Comparison of ENCODE assay signal across 12 cellular contexts in genomic region chr1:53366901-53367502, GRCh38. TPM values are rescaled to one million over a fixed set of nuclear protein-coding genes. Genes with fewer than 3 reads are reported as not detected.
DNase-seq lines count a peak whose midpoint lies in the region; ATAC-seq and TF ChIP-seq lines count a peak whose summit lies in the region.
"Had no signal": no experiment of that assay in that cellular context is flagged by ENCODE, and none has a peak within 500 bp of the region (broad histone marks: within the 10 kb centered on the region; RNA-seq: fewer than 3 reads in every experiment).

No MANE protein-coding gene starts in this region.

- intact Hi-C loops in tibial artery (cut with DNase I; ENCODE audit: low total_unique reads), result no loop called here
- intact Hi-C loops in esophagus squamous epithelium (cut with DNase I), result no loop called here

- peak; percentile 28 for DNase-seq in activated effector memory CD4-positive, alpha-beta T cell treated with anti-CD3 and anti-CD28 coated beads, Interleukin-2, amount 50 U/mL, for 16 hours
- DNase-seq in activated effector memory CD4-positive, alpha-beta T cell treated with Interleukin-2 at 50 U/mL for 16 hours, result no peak
- peak in 2 of 3 donors; percentile 29 to 35 for DNase-seq in Peyer's patch
- no peak for DNase-seq in effector memory CD8-positive, alpha-beta T cell
- peak; percentile 10 to 44 for DNase-seq in tibial artery
- DNase-seq in GM03348 (ENCODE audit: low spot score), result no peak
- DNase-seq in esophagus squamous epithelium (lab: John Stamatoyannopoulos, UW), result no peak
- DNase-seq in GM10266 (ENCODE audit: extremely low spot score), result no peak
- DNase-seq: NCI-H1105, occipital lobe had no signal

- H3K4me1 Mint-ChIP-seq in effector memory CD8-positive, alpha-beta T cell (ENCODE audit: low read depth in 2 of 2), result peaks cover 9 to 14% of the 10 kb centered on the region in 2 donors

- peaks cover 0 to 17% of the 10 kb centered on the region in 2 donors for H3K27me3 Mint-ChIP-seq in effector memory CD8-positive, alpha-beta T cell

- H3K36me3 ChIP-seq in Peyer's patch (no peaks in the 10 kb centered on the region), tibial artery (no peaks in the 10 kb centered on the region), esophagus squamous epithelium (no peaks in the 10 kb centered on the region)
- H3K36me3 ChIP-seq: ascending aorta had no signal

- TF ChIP-seq CTCF in Peyer's patch (IDR thresholded peaks at IDR 0.05) (no peak), tibial artery (IDR thresholded peaks at IDR 0.05) (no peak), esophagus squamous epithelium (IDR thresholded peaks at IDR 0.05) (no peak), GM10266 (IDR thresholded peaks at IDR 0.05; ENCODE audit: control insufficient read depth, insufficient read depth, low read depth, missing control alignments) (no peak)

- no peaks in the 10 kb centered on the region for H3K36me3 Mint-ChIP-seq in effector memory CD8-positive, alpha-beta T cell (ENCODE audit: insufficient read depth)

- H3K4me3 Mint-ChIP-seq in effector memory CD8-positive, alpha-beta T cell, result peak overlapping the region; percentile 82 to 85

- H3K4me1 ChIP-seq in Peyer's patch, result peaks cover 0 to 4% (median 0%) of the 10 kb centered on the region in 4 donors
- no peaks in the 10 kb centered on the region for H3K4me1 ChIP-seq in tibial artery
- H3K4me1 ChIP-seq in esophagus squamous epithelium, result peaks cover 0 to 4% (median 0%) of the 10 kb centered on the region in 3 donors
- H3K4me1 ChIP-seq: ascending aorta had no signal

- H3K27ac ChIP-seq in Peyer's patch (peak overlapping the region in 1 of 4 donors; percentile 75), tibial artery (no peak overlapping the region), esophagus squamous epithelium (no peak overlapping the region)
- H3K27ac ChIP-seq: ascending aorta had no signal

- no peaks in the 10 kb centered on the region for H3K9me3 Mint-ChIP-seq in effector memory CD8-positive, alpha-beta T cell

- no peak for ATAC-seq in effector memory CD8-positive, alpha-beta T cell (replicated peaks)

- H3K27me3 ChIP-seq in Peyer's patch (no peaks in the 10 kb centered on the region), tibial artery (peaks cover 0 to 23% of the 10 kb centered on the region in 2 donors), esophagus squamous epithelium (peaks cover 0 to 17% (median 0%) of the 10 kb centered on the region in 4 donors)
- H3K27me3 ChIP-seq: ascending aorta had no signal

- TF ChIP-seq POLR2A in Peyer's patch (IDR thresholded peaks at IDR 0.05) (no peak), esophagus squamous epithelium (IDR thresholded peaks at IDR 0.05) (no peak)

- no peaks in the 10 kb centered on the region for H3K9me3 ChIP-seq in Peyer's patch
- H3K9me3 ChIP-seq in tibial artery, result no peaks in the 10 kb centered on the region
- H3K9me3 ChIP-seq in esophagus squamous epithelium, result no peaks in the 10 kb centered on the region
- H3K9me3 ChIP-seq: ascending aorta had no signal

- 89 to 91% methylated on average over 10 to 11 of the region's 12 CpGs for WGBS in esophagus squamous epithelium, 2 donors

- H3K4me3 ChIP-seq in Peyer's patch (no peak overlapping the region), tibial artery (no peak overlapping the region), esophagus squamous epithelium (no peak overlapping the region)
- H3K4me3 ChIP-seq: ascending aorta, smooth muscle cell had no signal

- H3K27ac Mint-ChIP-seq in effector memory CD8-positive, alpha-beta T cell, result peak overlapping the region; percentile 94 to 96

RNA-seq across cellular contexts. Expression of gene LRP8, which starts 39.1 kb away (rescaled TPM):
- total RNA-seq in Peyer's patch (10 to 100 TPM in 1 of 4 donors, 1 to 10 TPM in 3; 4.5 to 33.8 (median 5.0) TPM), esophagus squamous epithelium (10 to 100 TPM; 15.3 to 39.6 (median 18.8) TPM)

Comparison
In these comparisons a context has a peak if more than half of its experiments do, and no peak if none do; other contexts are left out.
1. DNase-seq: peak in activated effector memory CD4-positive, alpha-beta T cell treated with anti-CD3 and anti-CD28 coated beads, Interleukin-2, amount 50 U/mL, for 16 hours (single experiment), Peyer's patch (2 of 3) and tibial artery (2 of 2); none in activated effector memory CD4-positive, alpha-beta T cell treated with Interleukin-2 at 50 U/mL for 16 hours (single experiment), effector memory CD8-positive, alpha-beta T cell (0 of 3), GM03348 (single experiment), esophagus squamous epithelium (single experiment) and GM10266 (single experiment).